8 cellular contexts compared by ENCODE assay signal in genomic region chr1:201020040-201020591, GRCh38. TPM values are rescaled to one million over a fixed set of nuclear protein-coding genes. Genes with fewer than 3 reads are reported as not detected.
DNase-seq lines count a peak whose midpoint lies in the region; ATAC-seq and TF ChIP-seq lines count a peak whose summit lies in the region.

No MANE protein-coding gene starts in this region.

- peak; percentile 51 to 64 for DNase-seq in NOMO-1 (lab: John Stamatoyannopoulos, UW; ENCODE audit: unreplicated experiment in 2 of 2)
- peak; percentile 59 for DNase-seq in activated naive CD8-positive, alpha-beta T cell treated with anti-CD3 and anti-CD28 coated beads for 36 hours
- DNase-seq in neural crest cell (ENCODE audit: low read depth, low spot score), result no peak
- no peak for DNase-seq in C1 segment of cervical spinal cord (lab: John Stamatoyannopoulos, UW)
- no peak for DNase-seq in COLO829 (ENCODE audit: low spot score)

- peaks cover 76% of the 10 kb centered on the region for H3K4me1 Mint-ChIP-seq in activated naive CD8-positive, alpha-beta T cell treated with anti-CD3 and anti-CD28 coated beads for 36 hours
- H3K4me1 Mint-ChIP-seq in neural crest cell, result peaks cover 67% of the 10 kb centered on the region

- no peaks in the 10 kb centered on the region for H3K27me3 Mint-ChIP-seq in activated naive CD8-positive, alpha-beta T cell treated with anti-CD3 and anti-CD28 coated beads for 36 hours
- peaks cover 7% of the 10 kb centered on the region for H3K27me3 Mint-ChIP-seq in neural crest cell (ENCODE audit: low read depth)

- ATAC-seq in GM18867 (IDR thresholded peaks at IDR 0.05; ENCODE audit: unreplicated experiment) (peak; percentile 31), GM18520 (IDR thresholded peaks at IDR 0.05; ENCODE audit: unreplicated experiment) (no peak), HG03095 (IDR thresholded peaks at IDR 0.05; ENCODE audit: unreplicated experiment) (no peak)

- no peaks in the 10 kb centered on the region for H3K9me3 Mint-ChIP-seq in activated naive CD8-positive, alpha-beta T cell treated with anti-CD3 and anti-CD28 coated beads for 36 hours
- H3K9me3 Mint-ChIP-seq in neural crest cell, result no peaks in the 10 kb centered on the region

- peak overlapping the region; percentile 98 for H3K4me3 Mint-ChIP-seq in activated naive CD8-positive, alpha-beta T cell treated with anti-CD3 and anti-CD28 coated beads for 36 hours
- H3K4me3 Mint-ChIP-seq in neural crest cell, result peak overlapping the region; percentile 44

- no peak for TF ChIP-seq CTCF in neural crest cell (conservative IDR thresholded peaks at IDR 0.05)

- H3K36me3 Mint-ChIP-seq in activated naive CD8-positive, alpha-beta T cell treated with anti-CD3 and anti-CD28 coated beads for 36 hours, result peaks cover 20% of the 10 kb centered on the region
- no peaks in the 10 kb centered on the region for H3K36me3 Mint-ChIP-seq in neural crest cell (ENCODE audit: low read depth)

- peak overlapping the region; percentile 100 for H3K27ac Mint-ChIP-seq in activated naive CD8-positive, alpha-beta T cell treated with anti-CD3 and anti-CD28 coated beads for 36 hours
- H3K27ac Mint-ChIP-seq in neural crest cell (ENCODE audit: unreplicated experiment), result no peak overlapping the region

RNA-seq across cellular contexts. Expression of gene KIF21B, which starts 3.4 kb away (rescaled TPM):
- 10 to 100 TPM; 55.7 to 56.2 TPM for total RNA-seq in activated naive CD8-positive, alpha-beta T cell treated with anti-CD3 and anti-CD28 coated beads for 36 hours
- 28.1 and 28.9 TPM in 2 replicates for total RNA-seq in neural crest cell

Comparison
In these comparisons a context has a peak if more than half of its experiments do, and no peak if none do; other contexts are left out.
1. DNase-seq: peak in NOMO-1 (2 of 2) and activated naive CD8-positive, alpha-beta T cell treated with anti-CD3 and anti-CD28 coated beads for 36 hours (single experiment); none in neural crest cell (single experiment), C1 segment of cervical spinal cord (0 of 14) and COLO829 (single experiment).